In the genomic region with DNA sequence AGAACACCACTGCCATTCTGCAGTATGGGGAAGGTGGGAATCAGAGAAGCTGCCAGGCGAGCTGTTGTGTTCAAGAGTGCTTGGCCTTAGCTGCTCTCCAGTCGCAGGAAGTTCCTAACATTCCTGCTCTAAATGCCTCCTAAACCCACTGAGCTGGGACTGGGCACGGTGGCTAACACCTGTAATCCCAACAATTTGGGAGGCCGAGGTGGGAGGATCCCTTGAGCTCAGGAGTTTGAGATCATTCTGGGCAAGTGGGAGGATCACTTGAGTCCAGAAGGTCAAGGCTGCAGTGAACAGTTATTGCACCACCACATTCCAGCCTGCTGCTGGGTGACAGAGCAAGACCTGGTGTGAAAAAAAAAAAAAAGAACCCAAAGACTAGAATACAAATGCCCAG, we compare ENCODE assay signal across 21 cellular contexts.
DNase-seq lines count a peak whose midpoint lies in the region; TF ChIP-seq lines count a peak whose summit lies in the region.
"Had no signal": no experiment of that assay in that cellular context is flagged by ENCODE, and none has a peak within 500 bp of the region (broad histone marks: within the 10 kb centered on the region; RNA-seq: fewer than 3 reads in every experiment).

No MANE protein-coding gene starts in this region.

- 84% methylated on average over 4 of the region's 4 CpGs for WGBS in GM23248 (ENCODE audit: low coverage in 1 of 2, low lambda C conversion rate in 2 of 2, missing lambda C conversion rate in 2 of 2), 2 experiments
- no CpG with 5 or more reads among the region's 4 CpGs for WGBS in iPS DF 6.9 (ENCODE audit: insufficient coverage, insufficient read length)

- in situ Hi-C loops in GM23248 (cut with MboI), result no loop called here

- H3K9me3 ChIP-seq in GM23248 (ENCODE audit: low read depth) (no peaks in the 10 kb centered on the region), iPS DF 6.9 (ENCODE audit: control insufficient read depth, insufficient read depth, low read length) (no peaks in the 10 kb centered on the region), ascending aorta (no peaks in the 10 kb centered on the region)
- H3K9me3 ChIP-seq: adrenal gland, BLaER1, right atrium auricular region, thyroid gland had no signal

- H3K27ac ChIP-seq in GM23248 (no peak overlapping the region), iPS DF 6.9 (ENCODE audit: low read length) (no peak overlapping the region), ascending aorta (no peak overlapping the region)
- H3K27ac ChIP-seq: adrenal gland, BLaER1, neural progenitor cell, parathyroid adenoma, right atrium auricular region, thyroid gland had no signal

- H3K4me1 ChIP-seq in GM23248 (ENCODE audit: insufficient read depth), result no peaks in the 10 kb centered on the region
- no peaks in the 10 kb centered on the region for H3K4me1 ChIP-seq in iPS DF 6.9 (ENCODE audit: control insufficient read depth, insufficient read depth, low read length)
- no peaks in the 10 kb centered on the region for H3K4me1 ChIP-seq in ascending aorta
- H3K4me1 ChIP-seq: adrenal gland, BLaER1, parathyroid adenoma, right atrium auricular region had no signal

- H3K4me3 ChIP-seq in GM23248 (no peak overlapping the region), choroid plexus epithelial cell (ENCODE audit: low read depth, low read length) (no peak overlapping the region), iPS DF 6.9 (ENCODE audit: low read length) (no peak overlapping the region), ascending aorta (no peak overlapping the region)
- H3K4me3 ChIP-seq: adrenal gland, BLaER1, GM12878, neural progenitor cell, right atrium auricular region, thyroid gland had no signal

- H3K79me2 ChIP-seq in GM23248 (ENCODE audit: insufficient read depth), result no peaks in the 10 kb centered on the region
- H3K79me2 ChIP-seq: parathyroid adenoma had no signal

- no peaks in the 10 kb centered on the region for H3F3A ChIP-seq in GM23248 (ENCODE audit: insufficient read depth)

- no peak for TF ChIP-seq CTCF in choroid plexus epithelial cell (conservative IDR thresholded peaks at IDR 0.05; ENCODE audit: low read depth, low read length)
- TF ChIP-seq CTCF in ascending aorta (IDR thresholded peaks at IDR 0.05), result no peak

- no peak overlapping the region for H3K4me2 ChIP-seq in GM23248 (ENCODE audit: unreplicated experiment)
- H3K4me2 ChIP-seq: BLaER1, neural progenitor cell had no signal

- DNase-seq in GM23248 (peak; percentile 9), choroid plexus epithelial cell (ENCODE audit: low read depth) (peak; percentile 3), iPS DF 6.9 (ENCODE audit: low read depth, low spot score) (peak; percentile 20), myocyte (ENCODE audit: low read depth) (peak; percentile 15), ascending aorta (ENCODE audit: low spot score in 2 of 2) (no peak), RPMI8226 (no peak), NCI-H82 (lab: John Stamatoyannopoulos, UW) (no peak), NCI-H1048 (lab: John Stamatoyannopoulos, UW) (no peak)
- DNase-seq: activated CD4-positive, alpha-beta memory T cell treated with anti-CD3 and anti-CD28 coated beads, Interleukin-2, amount 10 ng/mL, durations not matched to agents 7 days and 5 days; activated CD8-positive, alpha-beta memory T cell treated with anti-CD3 and anti-CD28 coated beads, Interleukin-2, amount 50 U/mL, for 48 hours; activated naive CD4-positive, alpha-beta T cell treated with anti-CD3 and anti-CD28 coated beads, Interleukin-2, amount 10 ng/mL, durations not matched to agents 7 days and 5 days; head of caudate nucleus; left cardiac atrium; NCI-H2107; thyroid gland had no signal

- H3K27me3 ChIP-seq in GM23248 (replicated peaks; ENCODE audit: insufficient read depth) (no peaks in the 10 kb centered on the region), iPS DF 6.9 (ENCODE audit: control insufficient read depth, insufficient read depth, low read length) (no peaks in the 10 kb centered on the region), ascending aorta (no peaks in the 10 kb centered on the region)
- H3K27me3 ChIP-seq: adrenal gland, BLaER1, neural progenitor cell, right atrium auricular region, thyroid gland had no signal

- no peaks in the 10 kb centered on the region for H3K9me2 ChIP-seq in GM23248 (ENCODE audit: insufficient read depth)

- intact Hi-C loops in ascending aorta (cut with DNase I), result no loop called here

- no peaks in the 10 kb centered on the region for H3K36me3 ChIP-seq in GM23248 (ENCODE audit: low read depth)
- no peaks in the 10 kb centered on the region for H3K36me3 ChIP-seq in iPS DF 6.9 (ENCODE audit: control insufficient read depth, insufficient read depth, low read length)
- H3K36me3 ChIP-seq in ascending aorta, result no peaks in the 10 kb centered on the region
- H3K36me3 ChIP-seq: adrenal gland, BLaER1, neural progenitor cell, right atrium auricular region, thyroid gland had no signal

- H4K20me1 ChIP-seq in GM23248 (ENCODE audit: insufficient read depth), result no peaks in the 10 kb centered on the region
- H4K20me1 ChIP-seq: BLaER1 had no signal

- H2AFZ ChIP-seq in GM23248, result no peak overlapping the region
- H2AFZ ChIP-seq: neural progenitor cell, parathyroid adenoma had no signal

- no peak overlapping the region for H3K9ac ChIP-seq in GM23248
- H3K9ac ChIP-seq: BLaER1, neural progenitor cell, parathyroid adenoma had no signal

Comparison
In these comparisons a context has a peak if more than half of its experiments do, and no peak if none do; other contexts are left out.
1. DNase-seq: peak in GM23248 (single experiment), choroid plexus epithelial cell (single experiment), iPS DF 6.9 (single experiment) and myocyte (single experiment); none in ascending aorta (0 of 2), RPMI8226 (single experiment), NCI-H82 (single experiment) and NCI-H1048 (single experiment).